1 cellular context compared by ENCODE assay signal in genomic region chr2:237403024-237403882, GRCh38.
TF ChIP-seq lines count a peak whose summit lies in the region.

No MANE protein-coding gene starts in this region.

TF ChIP-seq in SK-N-SH treated with all-trans-retinoic acid at 6 μM for 48 hours, 23 proteins besides CTCF, POLR2A, EP300 and RAD21 (continued from another document):
- TF ChIP-seq POU6F1 (CRISPR knock-in tag; IDR thresholded peaks at IDR 0.05; ENCODE audit: borderline replicate concordance, low read depth) = no peak
- TF ChIP-seq ZNF565 (CRISPR knock-in tag; conservative IDR thresholded peaks at IDR 0.05; ENCODE audit: low read depth) = no peak
- no peak for TF ChIP-seq PATZ1 (CRISPR knock-in tag; IDR thresholded peaks at IDR 0.05; ENCODE audit: borderline replicate concordance)
- TF ChIP-seq CSDC2 (CRISPR knock-in tag; IDR thresholded peaks at IDR 0.05) = no peak
- no peak for TF ChIP-seq ARNTL (CRISPR knock-in tag; IDR thresholded peaks at IDR 0.05; ENCODE audit: borderline replicate concordance, low read depth)
- TF ChIP-seq ZFP30 (CRISPR knock-in tag; IDR thresholded peaks at IDR 0.05) = no peak
- no peak for TF ChIP-seq ZNF70 (CRISPR knock-in tag; IDR thresholded peaks at IDR 0.05)
- no peak for TF ChIP-seq OSR1 (CRISPR knock-in tag; IDR thresholded peaks at IDR 0.05)
- no peak for TF ChIP-seq TOX (CRISPR knock-in tag; IDR thresholded peaks at IDR 0.05; ENCODE audit: borderline replicate concordance)
- no peak for TF ChIP-seq RARB (CRISPR knock-in tag; IDR thresholded peaks at IDR 0.05)
TF ChIP-seq in SK-N-SH treated with all-trans-retinoic acid at 6 μM for 48 hours: peak in this region for 0.
